10 cellular contexts compared by ENCODE assay signal in genomic region chr4:105058177-105058812, GRCh38.
A peak's percentile ranks its signal among the peaks of the same experiment; 100 is the strongest.
DNase-seq lines count a peak whose midpoint lies in the region; ATAC-seq and TF ChIP-seq lines count a peak whose summit lies in the region.
"Had no signal": no experiment of that assay in that cellular context is flagged by ENCODE, and none has a peak within 500 bp of the region (broad histone marks: within the 10 kb centered on the region; RNA-seq: fewer than 3 reads in every experiment).

No MANE protein-coding gene starts in this region.

- peak; percentile 53 for DNase-seq in GM12864 (ENCODE audit: low read depth)
- DNase-seq in LHCN-M2 (ENCODE audit: low read depth): peak; percentile 59
- DNase-seq in astrocyte of the cerebellum (ENCODE audit: low read depth): peak; percentile 13
- peak; percentile 81 for DNase-seq in non-pigmented ciliary epithelial cell (ENCODE audit: low read depth)
- DNase-seq in stimulated activated naive CD4-positive, alpha-beta T cell treated with Interleukin-2 at 50 U/mL for 16 hours (lab: John Stamatoyannopoulos, UW): no peak
- DNase-seq: activated CD8-positive, alpha-beta memory T cell treated with anti-CD3 and anti-CD28 coated beads, Interleukin-2, amount 50 U/mL, for 4 hours; effector CD8-positive, alpha-beta T cell; NCI-H2107 had no signal

- TF ChIP-seq CTCF in GM12864 (IDR thresholded peaks at IDR 0.05; ENCODE audit: low read depth, low read length, missing control alignments) (no peak), astrocyte of the cerebellum (IDR thresholded peaks at IDR 0.05; ENCODE audit: low read depth, low read length, missing control alignments) (no peak)

- no peak for ATAC-seq in GM19455 (IDR thresholded peaks at IDR 0.05; ENCODE audit: unreplicated experiment)
- ATAC-seq in HG03342 (IDR thresholded peaks at IDR 0.05; ENCODE audit: unreplicated experiment): no peak

- H3K4me3 ChIP-seq in GM12864 (ENCODE audit: low read depth, low read length) (no peak overlapping the region; the same call in 1 of the 2 replicates), astrocyte of the cerebellum (ENCODE audit: low read depth, low read length) (no peak overlapping the region)

- in situ Hi-C loops in astrocyte of the cerebellum (cut with HindIII; ENCODE audit: low sequenced_read_pairs): no loop called here
